ENCODE assay signal across 1 cellular context in genomic region chr1:236253918-236254637, GRCh38.
TF ChIP-seq lines count a peak whose summit lies in the region.

No MANE protein-coding gene starts in this region.

TF ChIP-seq in K562, 482 proteins besides CTCF, POLR2A, EP300 and RAD21 (continued from another document and continues in another):
- TF ChIP-seq CUX1 (CRISPR knock-in tag; IDR thresholded peaks at IDR 0.05) (no peak), TEAD1 (CRISPR knock-in tag; IDR thresholded peaks at IDR 0.05) (no peak; a peak in 1 of 4 replicates), DEAF1 (CRISPR knock-in tag; IDR thresholded peaks at IDR 0.05) (0 out of 2 replicates have a peak, but pooled peaks have one; percentile 20), ADNP (tag; IDR thresholded peaks at IDR 0.05) (peak; percentile 45; the same call in 1 of the 2 replicates), CREM (IDR thresholded peaks at IDR 0.05; ENCODE audit: low read depth) (0 out of 2 replicates have a peak, but pooled peaks have one; percentile 7), ARID2 (IDR thresholded peaks at IDR 0.05) (no peak), ZNF592 (IDR thresholded peaks at IDR 0.05) (no peak), RFX1 (IDR thresholded peaks at IDR 0.05) (no peak), ETV5 (CRISPR knock-in tag; IDR thresholded peaks at IDR 0.05; ENCODE audit: low read depth) (no peak), ZNF354B (CRISPR knock-in tag; IDR thresholded peaks at IDR 0.05) (no peak), ZEB2 (IDR thresholded peaks at IDR 0.05) (peak; percentile 72; the same call in 1 of the 2 replicates), SMAD2 (IDR thresholded peaks at IDR 0.05; ENCODE audit: low read depth, low read length) (no peak), NR2C2 (CRISPR knock-in tag; IDR thresholded peaks at IDR 0.05) (no peak), NR2C2 (tag; IDR thresholded peaks at IDR 0.05) (peak; percentile 64; the same call in 1 of the 2 replicates), PYGO2 (tag; IDR thresholded peaks at IDR 0.05) (no peak), ZNF124 (CRISPR knock-in tag; IDR thresholded peaks at IDR 0.05) (no peak), ILF3 (IDR thresholded peaks at IDR 0.05; ENCODE audit: borderline replicate concordance) (no peak), ZNF3 (CRISPR knock-in tag; IDR thresholded peaks at IDR 0.05) (no peak), ATF7 (IDR thresholded peaks at IDR 0.05) (peak; percentile 42; the same call in 1 of the 2 replicates), ZNF644 (tag; IDR thresholded peaks at IDR 0.05; ENCODE audit: low read depth) (0 out of 2 replicates have a peak, but pooled peaks have one; percentile 53), ZNF449 (CRISPR knock-in tag; IDR thresholded peaks at IDR 0.05) (no peak), HDAC8 (tag; IDR thresholded peaks at IDR 0.05) (no peak), TSC22D4 (tag; IDR thresholded peaks at IDR 0.05) (no peak), STAT5B (CRISPR knock-in tag; IDR thresholded peaks at IDR 0.05) (no peak), STAT5A (IDR thresholded peaks at IDR 0.05; ENCODE audit: borderline replicate concordance, low read length) (peak; percentile 14; the same call in 1 of the 2 replicates), ZSCAN29 (IDR thresholded peaks at IDR 0.05) (no peak), NCOA1 (IDR thresholded peaks at IDR 0.05; ENCODE audit: low read depth) (peak; percentile 21; the same call in 1 of the 2 replicates), CBX1 (IDR thresholded peaks at IDR 0.05; ENCODE audit: low read depth) (no peak), CBFA2T3 (IDR thresholded peaks at IDR 0.05) (peak; percentile 66), PHTF2 (CRISPR knock-in tag; IDR thresholded peaks at IDR 0.05) (no peak), FOXP1 (CRISPR knock-in tag; IDR thresholded peaks at IDR 0.05) (no peak), GATA2 (CRISPR knock-in tag; IDR thresholded peaks at IDR 0.05) (no peak), BDP1 (IDR thresholded peaks at IDR 0.05; ENCODE audit: insufficient read depth, insufficient read length) (no peak), RBBP5 (IDR thresholded peaks at IDR 0.05; ENCODE audit: borderline replicate concordance, insufficient read depth, low read length, poor library complexity, severe bottlenecking) (no peak), SMARCA4 (IDR thresholded peaks at IDR 0.05) (peak; percentile 86; the same call in 1 of the 2 replicates), RBM17 (IDR thresholded peaks at IDR 0.05; ENCODE audit: borderline replicate concordance, low read depth, low read length) (no peak), DDX20 (tag; IDR thresholded peaks at IDR 0.05; ENCODE audit: low read depth) (no peak), ZBED1 (IDR thresholded peaks at IDR 0.05) (no peak), ZBTB2 (IDR thresholded peaks at IDR 0.05) (no peak), ZNF707 (CRISPR knock-in tag; conservative IDR thresholded peaks at IDR 0.05) (no peak), NFIC (IDR thresholded peaks at IDR 0.05) (no peak), ZNF239 (CRISPR knock-in tag; IDR thresholded peaks at IDR 0.05) (peak; percentile 73), ZNF146 (CRISPR knock-in tag; IDR thresholded peaks at IDR 0.05; ENCODE audit: unreplicated experiment) (no peak)
- TF ChIP-seq, protein P1, sequence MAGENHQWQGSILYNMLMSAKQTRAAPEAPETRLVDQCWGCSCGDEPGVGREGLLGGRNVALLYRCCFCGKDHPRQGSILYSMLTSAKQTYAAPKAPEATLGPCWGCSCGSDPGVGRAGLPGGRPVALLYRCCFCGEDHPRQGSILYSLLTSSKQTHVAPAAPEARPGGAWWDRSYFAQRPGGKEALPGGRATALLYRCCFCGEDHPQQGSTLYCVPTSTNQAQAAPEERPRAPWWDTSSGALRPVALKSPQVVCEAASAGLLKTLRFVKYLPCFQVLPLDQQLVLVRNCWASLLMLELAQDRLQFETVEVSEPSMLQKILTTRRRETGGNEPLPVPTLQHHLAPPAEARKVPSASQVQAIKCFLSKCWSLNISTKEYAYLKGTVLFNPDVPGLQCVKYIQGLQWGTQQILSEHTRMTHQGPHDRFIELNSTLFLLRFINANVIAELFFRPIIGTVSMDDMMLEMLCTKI (IDR thresholded peaks at IDR 0.05; ENCODE audit: partially characterized antibody), result no peak
- TF ChIP-seq, protein P2, sequence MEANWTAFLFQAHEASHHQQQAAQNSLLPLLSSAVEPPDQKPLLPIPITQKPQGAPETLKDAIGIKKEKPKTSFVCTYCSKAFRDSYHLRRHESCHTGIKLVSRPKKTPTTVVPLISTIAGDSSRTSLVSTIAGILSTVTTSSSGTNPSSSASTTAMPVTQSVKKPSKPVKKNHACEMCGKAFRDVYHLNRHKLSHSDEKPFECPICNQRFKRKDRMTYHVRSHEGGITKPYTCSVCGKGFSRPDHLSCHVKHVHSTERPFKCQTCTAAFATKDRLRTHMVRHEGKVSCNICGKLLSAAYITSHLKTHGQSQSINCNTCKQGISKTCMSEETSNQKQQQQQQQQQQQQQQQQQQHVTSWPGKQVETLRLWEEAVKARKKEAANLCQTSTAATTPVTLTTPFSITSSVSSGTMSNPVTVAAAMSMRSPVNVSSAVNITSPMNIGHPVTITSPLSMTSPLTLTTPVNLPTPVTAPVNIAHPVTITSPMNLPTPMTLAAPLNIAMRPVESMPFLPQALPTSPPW (CRISPR knock-in tag; IDR thresholded peaks at IDR 0.05), result peak; percentile 46; the same call in 1 of the 2 replicates
- TF ChIP-seq, protein P3, sequence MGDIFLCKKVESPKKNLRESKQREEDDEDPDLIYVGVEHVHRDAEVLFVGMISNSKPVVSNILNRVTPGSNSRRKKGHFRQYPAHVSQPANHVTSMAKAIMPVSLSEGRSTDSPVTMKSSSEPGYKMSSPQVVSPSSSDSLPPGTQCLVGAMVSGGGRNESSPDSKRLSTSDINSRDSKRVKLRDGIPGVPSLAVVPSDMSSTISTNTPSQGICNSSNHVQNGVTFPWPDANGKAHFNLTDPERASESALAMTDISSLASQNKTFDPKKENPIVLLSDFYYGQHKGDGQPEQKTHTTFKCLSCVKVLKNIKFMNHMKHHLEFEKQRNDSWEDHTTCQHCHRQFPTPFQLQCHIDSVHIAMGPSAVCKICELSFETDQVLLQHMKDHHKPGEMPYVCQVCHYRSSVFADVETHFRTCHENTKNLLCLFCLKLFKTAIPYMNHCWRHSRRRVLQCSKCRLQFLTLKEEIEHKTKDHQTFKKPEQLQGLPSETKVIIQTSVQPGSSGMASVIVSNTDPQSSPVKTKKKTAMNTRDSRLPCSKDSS (IDR thresholded peaks at IDR 0.05; ENCODE audit: low read depth, partially characterized antibody), result no peak
- TF ChIP-seq, protein P4, sequence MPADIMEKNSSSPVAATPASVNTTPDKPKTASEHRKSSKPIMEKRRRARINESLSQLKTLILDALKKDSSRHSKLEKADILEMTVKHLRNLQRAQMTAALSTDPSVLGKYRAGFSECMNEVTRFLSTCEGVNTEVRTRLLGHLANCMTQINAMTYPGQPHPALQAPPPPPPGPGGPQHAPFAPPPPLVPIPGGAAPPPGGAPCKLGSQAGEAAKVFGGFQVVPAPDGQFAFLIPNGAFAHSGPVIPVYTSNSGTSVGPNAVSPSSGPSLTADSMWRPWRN (IDR thresholded peaks at IDR 0.05; ENCODE audit: low read depth), result 0 out of 2 replicates have a peak, but pooled peaks have one; percentile 26
- TF ChIP-seq, protein P5, sequence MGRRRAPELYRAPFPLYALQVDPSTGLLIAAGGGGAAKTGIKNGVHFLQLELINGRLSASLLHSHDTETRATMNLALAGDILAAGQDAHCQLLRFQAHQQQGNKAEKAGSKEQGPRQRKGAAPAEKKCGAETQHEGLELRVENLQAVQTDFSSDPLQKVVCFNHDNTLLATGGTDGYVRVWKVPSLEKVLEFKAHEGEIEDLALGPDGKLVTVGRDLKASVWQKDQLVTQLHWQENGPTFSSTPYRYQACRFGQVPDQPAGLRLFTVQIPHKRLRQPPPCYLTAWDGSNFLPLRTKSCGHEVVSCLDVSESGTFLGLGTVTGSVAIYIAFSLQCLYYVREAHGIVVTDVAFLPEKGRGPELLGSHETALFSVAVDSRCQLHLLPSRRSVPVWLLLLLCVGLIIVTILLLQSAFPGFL (CRISPR knock-in tag; IDR thresholded peaks at IDR 0.05), result no peak
